ENCODE assay signal across 2 cellular contexts in genomic region chr15:56215769-56216168, GRCh38.
TF ChIP-seq lines count a peak whose summit lies in the region.

No MANE protein-coding gene starts in this region.

TF ChIP-seq in HEK293, 187 proteins besides CTCF, POLR2A, EP300 and RAD21 (continued from another document):
- TF ChIP-seq, protein P1, sequence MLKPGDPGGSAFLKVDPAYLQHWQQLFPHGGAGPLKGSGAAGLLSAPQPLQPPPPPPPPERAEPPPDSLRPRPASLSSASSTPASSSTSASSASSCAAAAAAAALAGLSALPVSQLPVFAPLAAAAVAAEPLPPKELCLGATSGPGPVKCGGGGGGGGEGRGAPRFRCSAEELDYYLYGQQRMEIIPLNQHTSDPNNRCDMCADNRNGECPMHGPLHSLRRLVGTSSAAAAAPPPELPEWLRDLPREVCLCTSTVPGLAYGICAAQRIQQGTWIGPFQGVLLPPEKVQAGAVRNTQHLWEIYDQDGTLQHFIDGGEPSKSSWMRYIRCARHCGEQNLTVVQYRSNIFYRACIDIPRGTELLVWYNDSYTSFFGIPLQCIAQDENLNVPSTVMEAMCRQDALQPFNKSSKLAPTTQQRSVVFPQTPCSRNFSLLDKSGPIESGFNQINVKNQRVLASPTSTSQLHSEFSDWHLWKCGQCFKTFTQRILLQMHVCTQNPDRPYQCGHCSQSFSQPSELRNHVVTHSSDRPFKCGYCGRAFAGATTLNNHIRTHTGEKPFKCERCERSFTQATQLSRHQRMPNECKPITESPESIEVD (tag by site-specific recombination; IDR thresholded peaks at IDR 0.05) = peak; percentile 67; the same call in 1 of the 2 replicates
- 0 out of 2 replicates have a peak, but pooled peaks have one; percentile 19 for TF ChIP-seq ZNF558 (tag by site-specific recombination; IDR thresholded peaks at IDR 0.05)
- no peak for TF ChIP-seq PRDM1 (tag by site-specific recombination; IDR thresholded peaks at IDR 0.05)
- peak; percentile 40; the same call in 1 of the 2 replicates for TF ChIP-seq PRDM10 (tag by site-specific recombination; IDR thresholded peaks at IDR 0.05)
- TF ChIP-seq, protein P2, sequence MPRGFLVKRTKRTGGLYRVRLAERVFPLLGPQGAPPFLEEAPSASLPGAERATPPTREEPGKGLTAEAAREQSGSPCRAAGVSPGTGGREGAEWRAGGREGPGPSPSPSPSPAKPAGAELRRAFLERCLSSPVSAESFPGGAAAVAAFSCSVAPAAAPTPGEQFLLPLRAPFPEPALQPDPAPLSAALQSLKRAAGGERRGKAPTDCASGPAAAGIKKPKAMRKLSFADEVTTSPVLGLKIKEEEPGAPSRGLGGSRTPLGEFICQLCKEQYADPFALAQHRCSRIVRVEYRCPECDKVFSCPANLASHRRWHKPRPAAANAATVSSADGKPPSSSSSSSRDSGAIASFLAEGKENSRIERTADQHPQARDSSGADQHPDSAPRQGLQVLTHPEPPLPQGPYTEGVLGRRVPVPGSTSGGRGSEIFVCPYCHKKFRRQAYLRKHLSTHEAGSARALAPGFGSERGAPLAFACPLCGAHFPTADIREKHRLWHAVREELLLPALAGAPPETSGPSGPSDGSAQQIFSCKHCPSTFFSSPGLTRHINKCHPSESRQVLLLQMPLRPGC (tag by site-specific recombination; IDR thresholded peaks at IDR 0.05) = no peak
- TF ChIP-seq ZNF677 (tag by site-specific recombination; IDR thresholded peaks at IDR 0.05) = no peak
- TF ChIP-seq, protein P3, sequence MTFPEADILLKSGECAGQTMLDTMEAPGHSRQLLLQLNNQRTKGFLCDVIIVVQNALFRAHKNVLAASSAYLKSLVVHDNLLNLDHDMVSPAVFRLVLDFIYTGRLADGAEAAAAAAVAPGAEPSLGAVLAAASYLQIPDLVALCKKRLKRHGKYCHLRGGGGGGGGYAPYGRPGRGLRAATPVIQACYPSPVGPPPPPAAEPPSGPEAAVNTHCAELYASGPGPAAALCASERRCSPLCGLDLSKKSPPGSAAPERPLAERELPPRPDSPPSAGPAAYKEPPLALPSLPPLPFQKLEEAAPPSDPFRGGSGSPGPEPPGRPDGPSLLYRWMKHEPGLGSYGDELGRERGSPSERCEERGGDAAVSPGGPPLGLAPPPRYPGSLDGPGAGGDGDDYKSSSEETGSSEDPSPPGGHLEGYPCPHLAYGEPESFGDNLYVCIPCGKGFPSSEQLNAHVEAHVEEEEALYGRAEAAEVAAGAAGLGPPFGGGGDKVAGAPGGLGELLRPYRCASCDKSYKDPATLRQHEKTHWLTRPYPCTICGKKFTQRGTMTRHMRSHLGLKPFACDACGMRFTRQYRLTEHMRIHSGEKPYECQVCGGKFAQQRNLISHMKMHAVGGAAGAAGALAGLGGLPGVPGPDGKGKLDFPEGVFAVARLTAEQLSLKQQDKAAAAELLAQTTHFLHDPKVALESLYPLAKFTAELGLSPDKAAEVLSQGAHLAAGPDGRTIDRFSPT (tag by site-specific recombination; IDR thresholded peaks at IDR 0.05) = no peak
- no peak for TF ChIP-seq ZNF791 (tag by site-specific recombination; IDR thresholded peaks at IDR 0.05)

TF ChIP-seq in WTC11, 78 proteins besides CTCF, POLR2A, EP300 and RAD21 (continued from another document):
- TF ChIP-seq PRRX2 (CRISPR knock-in tag; IDR thresholded peaks at IDR 0.05) = no peak
- TF ChIP-seq SMAD3 (CRISPR knock-in tag; IDR thresholded peaks at IDR 0.05; ENCODE audit: borderline replicate concordance) = no peak
- no peak for TF ChIP-seq SOX15 (CRISPR knock-in tag; IDR thresholded peaks at IDR 0.05)
- no peak for TF ChIP-seq IRF2 (CRISPR knock-in tag; IDR thresholded peaks at IDR 0.05; ENCODE audit: borderline replicate concordance, low read depth)
- TF ChIP-seq MAX (CRISPR knock-in tag; IDR thresholded peaks at IDR 0.05) = no peak
- no peak for TF ChIP-seq HMGXB4 (CRISPR knock-in tag; IDR thresholded peaks at IDR 0.05)
- TF ChIP-seq FOXK1 (CRISPR knock-in tag; IDR thresholded peaks at IDR 0.05) = no peak
- TF ChIP-seq ZNF138 (CRISPR knock-in tag; conservative IDR thresholded peaks at IDR 0.05) = no peak
- no peak for TF ChIP-seq ATF1 (CRISPR knock-in tag; IDR thresholded peaks at IDR 0.05)
- TF ChIP-seq ZNF423 (CRISPR knock-in tag; IDR thresholded peaks at IDR 0.05) = no peak
